Comparison of ENCODE assay signal across 1 cellular context in genomic region chr7:100655908-100656674, GRCh38.
TF ChIP-seq lines count a peak whose summit lies in the region.

ACTL6B (minus strand) TSS chr7:100656448; CDS start chr7:100656354, 94 bp downstream.

TF ChIP-seq in HepG2, 621 proteins besides CTCF, POLR2A, EP300 and RAD21 (continued from another document and continues in another):
- TF ChIP-seq HNRNPUL1 (IDR thresholded peaks at IDR 0.05; ENCODE audit: low read depth, low read length) (no peak), NCOA5 (CRISPR knock-in tag; IDR thresholded peaks at IDR 0.05) (no peak), SNRNP70 (IDR thresholded peaks at IDR 0.05; ENCODE audit: low read depth, low read length) (no peak), ZSCAN31 (CRISPR knock-in tag; IDR thresholded peaks at IDR 0.05; ENCODE audit: low read depth) (peak; percentile 27; the same call in 1 of the 2 replicates), MLLT10 (CRISPR knock-in tag; IDR thresholded peaks at IDR 0.05) (no peak), SRF (IDR thresholded peaks at IDR 0.05; ENCODE audit: low read depth, low read length) (no peak), NR1H2 (CRISPR knock-in tag; IDR thresholded peaks at IDR 0.05; ENCODE audit: borderline replicate concordance, low read depth) (no peak), SNAPC5 (CRISPR knock-in tag; IDR thresholded peaks at IDR 0.05; ENCODE audit: borderline replicate concordance) (0 out of 2 replicates have a peak, but pooled peaks have one; percentile 62), HNF1B (CRISPR knock-in tag; IDR thresholded peaks at IDR 0.05) (peak; percentile 66; the same call in 1 of the 2 replicates), ASH2L (IDR thresholded peaks at IDR 0.05; ENCODE audit: insufficient read length, low read depth, low read length) (no peak), POGZ (CRISPR knock-in tag; IDR thresholded peaks at IDR 0.05) (peak; percentile 45), ZZZ3 (CRISPR knock-in tag; IDR thresholded peaks at IDR 0.05; ENCODE audit: borderline replicate concordance) (no peak), CEBPB (IDR thresholded peaks at IDR 0.05; ENCODE audit: borderline replicate concordance, low read depth, low read length) (no peak), ZNF224 (CRISPR knock-in tag; IDR thresholded peaks at IDR 0.05) (no peak), LRRFIP1 (CRISPR knock-in tag; conservative IDR thresholded peaks at IDR 0.05) (no peak), ELK4 (CRISPR knock-in tag; IDR thresholded peaks at IDR 0.05; ENCODE audit: borderline replicate concordance) (no peak), ZNF564 (CRISPR knock-in tag; IDR thresholded peaks at IDR 0.05) (peak; percentile 73; the same call in 1 of the 2 replicates), AGO1 (IDR thresholded peaks at IDR 0.05; ENCODE audit: low read depth, low read length, poor library complexity, severe bottlenecking) (no peak), ZNF44 (CRISPR knock-in tag; IDR thresholded peaks at IDR 0.05) (peak; percentile 44; the same call in 1 of the 2 replicates), ZNF891 (CRISPR knock-in tag; IDR thresholded peaks at IDR 0.05) (no peak; the same call in 1 of the 2 replicates), ZNF292 (CRISPR knock-in tag; IDR thresholded peaks at IDR 0.05; ENCODE audit: borderline replicate concordance, low read depth) (no peak), KIAA2018 (CRISPR knock-in tag; IDR thresholded peaks at IDR 0.05; ENCODE audit: borderline replicate concordance) (no peak), ZNF703 (CRISPR knock-in tag; IDR thresholded peaks at IDR 0.05; ENCODE audit: borderline replicate concordance) (no peak), ZFP36L2 (CRISPR knock-in tag; IDR thresholded peaks at IDR 0.05) (no peak), PHF20 (CRISPR knock-in tag; IDR thresholded peaks at IDR 0.05) (no peak), ZNF354B (CRISPR knock-in tag; IDR thresholded peaks at IDR 0.05) (0 out of 2 replicates have a peak, but pooled peaks have one; percentile 50), POLR2AphosphoS2 (IDR thresholded peaks at IDR 0.05; ENCODE audit: low read depth, low read length) (no peak), ZBTB21 (CRISPR knock-in tag; IDR thresholded peaks at IDR 0.05) (no peak), ATF7-NPFF (CRISPR knock-in tag; IDR thresholded peaks at IDR 0.05; ENCODE audit: low read depth) (peak; percentile 91), CBX5 (CRISPR knock-in tag; IDR thresholded peaks at IDR 0.05; ENCODE audit: borderline replicate concordance) (no peak), ZNF777 (CRISPR knock-in tag; IDR thresholded peaks at IDR 0.05) (no peak), ZKSCAN5 (CRISPR knock-in tag; IDR thresholded peaks at IDR 0.05) (no peak), MLX (CRISPR knock-in tag; IDR thresholded peaks at IDR 0.05) (no peak), ZNF713 (CRISPR knock-in tag; IDR thresholded peaks at IDR 0.05) (no peak), ZBTB8A (CRISPR knock-in tag; IDR thresholded peaks at IDR 0.05; ENCODE audit: borderline replicate concordance, low read depth) (no peak), ZSCAN30 (CRISPR knock-in tag; IDR thresholded peaks at IDR 0.05) (0 out of 2 replicates have a peak, but pooled peaks have one; percentile 81), KDM4B (CRISPR knock-in tag; IDR thresholded peaks at IDR 0.05) (0 out of 2 replicates have a peak, but pooled peaks have one; percentile 78), ZNF329 (CRISPR knock-in tag; IDR thresholded peaks at IDR 0.05; ENCODE audit: low read depth) (no peak), GATAD2A (CRISPR knock-in tag; IDR thresholded peaks at IDR 0.05) (no peak), SOX13 (IDR thresholded peaks at IDR 0.05) (no peak), SOX13 (CRISPR knock-in tag; conservative IDR thresholded peaks at IDR 0.05 in 1 of 2, IDR thresholded peaks at IDR 0.05 in 1 of 2) (peak in 1 of 2 experiments; percentile 59; a peak in 1 of 4 replicates), RERE (CRISPR knock-in tag; IDR thresholded peaks at IDR 0.05; ENCODE audit: low read depth) (no peak), ZNF343 (CRISPR knock-in tag; IDR thresholded peaks at IDR 0.05) (peak; percentile 47; the same call in 1 of the 2 replicates), NRL (CRISPR knock-in tag; IDR thresholded peaks at IDR 0.05; ENCODE audit: borderline replicate concordance) (no peak)
